Comparison of ENCODE assay signal across 26 cellular contexts in genomic region chr3:16316396-16316795, GRCh38. TPM values are rescaled to one million over a fixed set of nuclear protein-coding genes. Genes with fewer than 3 reads are reported as not detected.
DNase-seq lines count a peak whose midpoint lies in the region; ATAC-seq and TF ChIP-seq lines count a peak whose summit lies in the region.
"Had no signal": no experiment of that assay in that cellular context is flagged by ENCODE, and none has a peak within 500 bp of the region (broad histone marks: within the 10 kb centered on the region; RNA-seq: fewer than 3 reads in every experiment).

No MANE protein-coding gene starts in this region.

- H3K4me1 ChIP-seq in CD8-positive, alpha-beta memory T cell (ENCODE audit: insufficient read depth, low read length): peaks cover 90% of the 10 kb centered on the region
- H3K4me1 ChIP-seq in tibial artery: peaks cover 0 to 5% (median 0%) of the 10 kb centered on the region in 4 donors
- H3K4me1 ChIP-seq: BE2C, body of pancreas, SJSA1 had no signal

- no peak overlapping the region for H3K27ac ChIP-seq in CD8-positive, alpha-beta memory T cell (ENCODE audit: low read depth, low read length)
- H3K27ac ChIP-seq in tibial artery: no peak overlapping the region
- H3K27ac ChIP-seq: body of pancreas, epithelial cell of prostate, heart left ventricle, psoas muscle, SJSA1, suprapubic skin had no signal

- peaks cover 87% of the 10 kb centered on the region for H3K4me1 Mint-ChIP-seq in activated CD8-positive, alpha-beta memory T cell treated with anti-CD3 and anti-CD28 coated beads, Interleukin-2, amount 10 ng/mL, durations not matched to agents 7 days and 5 days
- H3K4me1 Mint-ChIP-seq in CD8-positive, alpha-beta memory T cell: peaks cover 88 to 95% (median 94%) of the 10 kb centered on the region in 3 donors
- H3K4me1 Mint-ChIP-seq in activated T-helper 17 cell treated with anti-CD3 and anti-CD28 coated beads, Interleukin-2, amount 50 U/mL, for 72 hours: peaks cover 49% of the 10 kb centered on the region
- H3K4me1 Mint-ChIP-seq in naive thymus-derived CD8-positive, alpha-beta T cell: peaks cover 46 to 98% (median 95%) of the 10 kb centered on the region in 4 donors

- H3K27ac Mint-ChIP-seq in activated CD8-positive, alpha-beta memory T cell treated with anti-CD3 and anti-CD28 coated beads, Interleukin-2, amount 10 ng/mL, durations not matched to agents 7 days and 5 days: peak overlapping the region; percentile 67
- peak overlapping the region; percentile 48 to 92 (median 88) for H3K27ac Mint-ChIP-seq in CD8-positive, alpha-beta memory T cell
- H3K27ac Mint-ChIP-seq in activated T-helper 17 cell treated with anti-CD3 and anti-CD28 coated beads, Interleukin-2, amount 50 U/mL, for 72 hours: peak overlapping the region; percentile 48
- peak overlapping the region; percentile 92 to 99 (median 98) for H3K27ac Mint-ChIP-seq in naive thymus-derived CD8-positive, alpha-beta T cell
- H3K27ac Mint-ChIP-seq: memory B cell had no signal

- no peak overlapping the region for H3K4me3 Mint-ChIP-seq in activated CD8-positive, alpha-beta memory T cell treated with anti-CD3 and anti-CD28 coated beads, Interleukin-2, amount 10 ng/mL, durations not matched to agents 7 days and 5 days
- peak overlapping the region in 3 of 7 donors; percentile 62 to 70 (median 65) for H3K4me3 Mint-ChIP-seq in CD8-positive, alpha-beta memory T cell
- peak overlapping the region; percentile 34 for H3K4me3 Mint-ChIP-seq in activated T-helper 17 cell treated with anti-CD3 and anti-CD28 coated beads, Interleukin-2, amount 50 U/mL, for 72 hours
- peak overlapping the region in 9 of 10 donors; percentile 55 to 84 (median 75) for H3K4me3 Mint-ChIP-seq in naive thymus-derived CD8-positive, alpha-beta T cell
- H3K4me3 Mint-ChIP-seq: IgD-negative memory B cell, memory B cell had no signal

- H3K36me3 Mint-ChIP-seq in activated CD8-positive, alpha-beta memory T cell treated with anti-CD3 and anti-CD28 coated beads, Interleukin-2, amount 10 ng/mL, durations not matched to agents 7 days and 5 days: peaks cover 78% of the 10 kb centered on the region
- H3K36me3 Mint-ChIP-seq in CD8-positive, alpha-beta memory T cell: peaks cover 21 to 93% (median 26%) of the 10 kb centered on the region in 3 donors
- H3K36me3 Mint-ChIP-seq in activated T-helper 17 cell treated with anti-CD3 and anti-CD28 coated beads, Interleukin-2, amount 50 U/mL, for 72 hours (ENCODE audit: low read depth): peaks cover 99% of the 10 kb centered on the region
- H3K36me3 Mint-ChIP-seq in naive thymus-derived CD8-positive, alpha-beta T cell: peaks cover 17 to 89% (median 55%) of the 10 kb centered on the region in 3 donors

- DNase-seq in activated CD8-positive, alpha-beta memory T cell treated with anti-CD3 and anti-CD28 coated beads, Interleukin-2, amount 10 ng/mL, durations not matched to agents 7 days and 5 days: peak; percentile 39
- no peak for DNase-seq in activated CD8-positive, alpha-beta memory T cell treated with anti-CD3 and anti-CD28 coated beads for 24 hours
- DNase-seq in CD8-positive, alpha-beta memory T cell: no peak
- DNase-seq in naive thymus-derived CD8-positive, alpha-beta T cell: no peak
- no peak for DNase-seq in NCI-H1048 (lab: John Stamatoyannopoulos, UW)
- DNase-seq in tibial artery: no peak
- DNase-seq: activated CD4-positive, alpha-beta T cell treated with anti-CD3 and anti-CD28 coated beads, Interleukin-2, amount 50 U/mL, for 4 hours; BE2C; body of pancreas; Calu3; EL; heart left ventricle; NCI-H1105 treated with DMSO at 0.1 percent for 48 hours; NCI-H2029 treated with DMSO at 0.1 percent for 48 hours; NCI-H2227 treated with DMSO at 0.1 percent for 48 hours; nucleus accumbens; psoas muscle; stimulated activated CD4-positive, alpha-beta T cell treated with anti-CD3 and anti-CD28 coated beads, Interleukin-1b, Interleukin-23, amount 100 ng/mL, for 48 hours had no signal

- H3K27me3 ChIP-seq in CD8-positive, alpha-beta memory T cell (ENCODE audit: insufficient read depth, low read length, poor library complexity, severe bottlenecking): no peaks in the 10 kb centered on the region
- H3K27me3 ChIP-seq in tibial artery: no peaks in the 10 kb centered on the region
- H3K27me3 ChIP-seq: BE2C, body of pancreas, heart left ventricle, SJSA1, suprapubic skin had no signal

- H3K9me3 ChIP-seq in CD8-positive, alpha-beta memory T cell (ENCODE audit: low read length): no peaks in the 10 kb centered on the region
- H3K9me3 ChIP-seq in tibial artery: no peaks in the 10 kb centered on the region
- H3K9me3 ChIP-seq: BE2C, body of pancreas, heart left ventricle, psoas muscle, SJSA1, suprapubic skin had no signal

- intact Hi-C loops in tibial artery (cut with DNase I; ENCODE audit: low total_unique reads): no loop called here

- H3K4me3 ChIP-seq in CD8-positive, alpha-beta memory T cell (ENCODE audit: low read length): no peak overlapping the region
- no peak overlapping the region for H3K4me3 ChIP-seq in tibial artery
- H3K4me3 ChIP-seq: body of pancreas, heart left ventricle, psoas muscle, SJSA1, skin epidermis, suprapubic skin had no signal

- H3K9me3 Mint-ChIP-seq in activated CD8-positive, alpha-beta memory T cell treated with anti-CD3 and anti-CD28 coated beads, Interleukin-2, amount 10 ng/mL, durations not matched to agents 7 days and 5 days (ENCODE audit: low read depth): no peaks in the 10 kb centered on the region
- no peaks in the 10 kb centered on the region for H3K9me3 Mint-ChIP-seq in CD8-positive, alpha-beta memory T cell
- no peaks in the 10 kb centered on the region for H3K9me3 Mint-ChIP-seq in activated T-helper 17 cell treated with anti-CD3 and anti-CD28 coated beads, Interleukin-2, amount 50 U/mL, for 72 hours
- H3K9me3 Mint-ChIP-seq in naive thymus-derived CD8-positive, alpha-beta T cell: no peaks in the 10 kb centered on the region
- H3K9me3 Mint-ChIP-seq: IgD-negative memory B cell, memory B cell had no signal

- ATAC-seq in activated CD8-positive, alpha-beta memory T cell treated with anti-CD3 and anti-CD28 coated beads, Interleukin-2, amount 10 ng/mL, durations not matched to agents 7 days and 5 days: no peak
- ATAC-seq in activated T-helper 17 cell treated with anti-CD3 and anti-CD28 coated beads, Interleukin-2, amount 50 U/mL, for 72 hours (replicated peaks): no peak
- ATAC-seq in naive thymus-derived CD8-positive, alpha-beta T cell: no peak
- no peak for ATAC-seq in GM18868 (IDR thresholded peaks at IDR 0.05; ENCODE audit: unreplicated experiment)
- ATAC-seq: body of pancreas, heart left ventricle, psoas muscle had no signal

- CTCF ChIA-PET in activated CD8-positive, alpha-beta memory T cell treated with anti-CD3 and anti-CD28 coated beads, Interleukin-2, amount 10 ng/mL, durations not matched to agents 7 days and 5 days (lab: Charles Lee): interaction anchor here (1.1 to 12.3 kb wide), 4 partner anchors 13 to 51 kb away, joined by 4 to 134 read pairs (median 31); partner anchors contain the start of genes DPH3 and OXNAD1
- CTCF ChIA-PET in CD8-positive, alpha-beta memory T cell (lab: Charles Lee): interaction anchor here (1.7 to 16.0 kb wide), 4 partner anchors 14 to 48 kb away, joined by 4 to 286 read pairs (median 82); partner anchors contain the start of genes DPH3 and OXNAD1

- POLR2A ChIA-PET in CD8-positive, alpha-beta memory T cell (lab: Charles Lee): interaction anchor here (0.7 to 0.8 kb wide), 3 partner anchors 12 to 31 kb away, joined by 3 to 4 read pairs (median 4); no protein-coding TSS in a partner anchor
- POLR2A ChIA-PET in naive thymus-derived CD8-positive, alpha-beta T cell (lab: Charles Lee): interaction anchor here (1.3 to 15.3 kb wide), 9 partner anchors 12 to 200 kb away, joined by 4 to 304 read pairs (median 10); partner anchors contain the start of genes DPH3 and OXNAD1

- H3K27me3 Mint-ChIP-seq in activated CD8-positive, alpha-beta memory T cell treated with anti-CD3 and anti-CD28 coated beads, Interleukin-2, amount 10 ng/mL, durations not matched to agents 7 days and 5 days: no peaks in the 10 kb centered on the region
- H3K27me3 Mint-ChIP-seq in CD8-positive, alpha-beta memory T cell: peaks cover 0 to 5% of the 10 kb centered on the region in 2 donors
- no peaks in the 10 kb centered on the region for H3K27me3 Mint-ChIP-seq in activated T-helper 17 cell treated with anti-CD3 and anti-CD28 coated beads, Interleukin-2, amount 50 U/mL, for 72 hours
- no peaks in the 10 kb centered on the region for H3K27me3 Mint-ChIP-seq in naive thymus-derived CD8-positive, alpha-beta T cell
- H3K27me3 Mint-ChIP-seq: IgD-negative memory B cell, memory B cell had no signal

- peaks cover 56% of the 10 kb centered on the region for H3K36me3 ChIP-seq in CD8-positive, alpha-beta memory T cell (ENCODE audit: insufficient read depth, low read length)
- H3K36me3 ChIP-seq in tibial artery: peaks cover 37 to 64% (median 58%) of the 10 kb centered on the region in 3 donors
- H3K36me3 ChIP-seq: BE2C had no signal

- no peak for TF ChIP-seq CTCF in tibial artery (IDR thresholded peaks at IDR 0.05)

RNA-seq across cellular contexts. Expression of gene OXNAD1, which starts 51.4 kb away (rescaled TPM):
- total RNA-seq in activated CD8-positive, alpha-beta memory T cell treated with anti-CD3 and anti-CD28 coated beads, Interleukin-2, amount 10 ng/mL, durations not matched to agents 7 days and 5 days: 10 to 100 TPM; 44.9 to 47.4 TPM
- 10 to 100 TPM; 28.6 to 30.1 TPM for total RNA-seq in CD8-positive, alpha-beta memory T cell
- polyA plus RNA-seq in CD8-positive, alpha-beta memory T cell: 64.2 TPM
- total RNA-seq in activated T-helper 17 cell treated with anti-CD3 and anti-CD28 coated beads, Interleukin-2, amount 50 U/mL, for 72 hours: 10 to 100 TPM; 31.4 to 32.4 TPM
- 100 to 1,000 TPM; 128 to 132 TPM for total RNA-seq in naive thymus-derived CD8-positive, alpha-beta T cell
- polyA plus RNA-seq in naive thymus-derived CD8-positive, alpha-beta T cell: 100 to 1,000 TPM; 106 to 190 (median 168) TPM

RNA-seq across cellular contexts. Expression of gene DPH3, which starts 51.7 kb away (rescaled TPM):
- 10 to 100 TPM; 13.9 to 23.8 TPM for total RNA-seq in activated CD8-positive, alpha-beta memory T cell treated with anti-CD3 and anti-CD28 coated beads, Interleukin-2, amount 10 ng/mL, durations not matched to agents 7 days and 5 days
- 10 to 100 TPM; 31.7 to 32.8 TPM for total RNA-seq in CD8-positive, alpha-beta memory T cell
- polyA plus RNA-seq in CD8-positive, alpha-beta memory T cell: 29.9 TPM
- 10 to 100 TPM; 10.0 to 22.5 TPM for total RNA-seq in activated T-helper 17 cell treated with anti-CD3 and anti-CD28 coated beads, Interleukin-2, amount 50 U/mL, for 72 hours
- total RNA-seq in naive thymus-derived CD8-positive, alpha-beta T cell: 10 to 100 TPM; 16.6 to 17.2 TPM
- 10 to 100 TPM; 16.7 to 20.9 (median 18.6) TPM for polyA plus RNA-seq in naive thymus-derived CD8-positive, alpha-beta T cell

Comparison
In these comparisons a context has a peak if more than half of its experiments do, and no peak if none do; other contexts are left out.
1. H3K27ac Mint-ChIP-seq: peak in every context shown above with its lines; median percentile 98 in naive thymus-derived CD8-positive, alpha-beta T cell; 88 in CD8-positive, alpha-beta memory T cell; 67 in activated CD8-positive, alpha-beta memory T cell treated with anti-CD3 and anti-CD28 coated beads, Interleukin-2, amount 10 ng/mL, durations not matched to agents 7 days and 5 days; 48 in activated T-helper 17 cell treated with anti-CD3 and anti-CD28 coated beads, Interleukin-2, amount 50 U/mL, for 72 hours.